ENCODE assay signal across 10 cellular contexts in the genomic region with DNA sequence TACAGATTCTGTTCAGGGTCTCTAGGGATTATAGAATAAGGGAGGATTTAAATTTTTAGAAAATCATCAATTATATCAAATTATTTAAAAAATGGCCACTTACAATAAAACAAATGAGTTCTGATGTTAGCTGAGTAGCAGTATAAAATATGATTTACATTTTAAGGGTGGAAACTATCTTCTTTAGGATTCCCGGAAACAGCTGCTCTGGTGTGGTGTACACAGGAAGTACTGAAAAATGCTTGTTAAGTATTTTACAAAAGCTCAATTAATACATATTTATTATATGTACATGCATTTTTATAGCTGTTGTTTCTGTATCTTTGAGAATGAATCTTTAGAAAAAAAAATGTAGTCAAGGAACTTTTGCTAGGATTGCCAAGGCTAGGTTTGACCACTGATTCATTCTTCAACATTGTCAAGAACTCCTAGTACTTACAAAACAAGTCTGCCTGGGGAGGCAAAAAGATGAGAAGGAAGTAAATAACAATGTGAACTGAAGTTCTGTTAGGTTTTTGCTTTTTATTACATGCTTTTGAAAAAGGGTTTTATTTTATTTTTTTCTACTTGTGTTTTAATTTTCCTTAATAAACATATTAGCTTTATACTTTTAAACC. TPM values are rescaled to one million over a fixed set of nuclear protein-coding genes. Genes with fewer than 3 reads are reported as not detected.
A peak's percentile ranks its signal among the peaks of the same experiment; 100 is the strongest.
DNase-seq lines count a peak whose midpoint lies in the region; ATAC-seq lines count a peak whose summit lies in the region.
"Had no signal": no experiment of that assay in that cellular context is flagged by ENCODE, and none has a peak within 500 bp of the region (broad histone marks: within the 10 kb centered on the region; RNA-seq: fewer than 3 reads in every experiment).

No MANE protein-coding gene starts in this region.

- H3K36me3 Mint-ChIP-seq in activated CD4-positive, alpha-beta T cell treated with anti-CD3 and anti-CD28 coated beads for 36 hours (ENCODE audit: low read depth): peaks cover 30% of the 10 kb centered on the region

- CTCF ChIA-PET in activated CD4-positive, alpha-beta T cell treated with anti-CD3 and anti-CD28 coated beads for 36 hours (lab: Charles Lee): interaction anchor here (0.7 to 2.5 kb wide), 5 partner anchors 8 to 79 kb away, joined by 3 to 8 read pairs (median 4); no protein-coding TSS in a partner anchor

- H3K27me3 ChIP-seq in effector memory CD4-positive, alpha-beta T cell (replicated peaks; ENCODE audit: control insufficient read depth, insufficient read depth, low read length, poor library complexity, severe bottlenecking): no peaks in the 10 kb centered on the region
- H3K27me3 ChIP-seq: right atrium auricular region had no signal

- ATAC-seq in activated CD4-positive, alpha-beta T cell treated with anti-CD3 and anti-CD28 coated beads for 36 hours: no peak
- ATAC-seq in HG03378 (IDR thresholded peaks at IDR 0.05; ENCODE audit: unreplicated experiment): no peak
- ATAC-seq: left lobe of liver had no signal

- H3K4me3 Mint-ChIP-seq in activated CD4-positive, alpha-beta T cell treated with anti-CD3 and anti-CD28 coated beads for 36 hours: no peak overlapping the region

- H3K4me3 ChIP-seq in SK-N-MC: peak overlapping the region; percentile 52
- no peak overlapping the region for H3K4me3 ChIP-seq in effector memory CD4-positive, alpha-beta T cell (ENCODE audit: insufficient read depth, low read depth, low read length, poor library complexity, severe bottlenecking)
- H3K4me3 ChIP-seq: right atrium auricular region had no signal

- no peak for DNase-seq in activated CD4-positive, alpha-beta T cell treated with anti-CD3 and anti-CD28 coated beads for 36 hours
- no peak for DNase-seq in activated CD4-positive, alpha-beta T cell treated with anti-CD3 and anti-CD28 coated beads, Interleukin-2, amount 50 U/mL, for 1 hour
- peak; percentile 89 for DNase-seq in SK-N-MC (ENCODE audit: low read depth, low spot score)
- DNase-seq in effector memory CD4-positive, alpha-beta T cell: peak in 1 of 3 donors; percentile 8
- DNase-seq in renal cortical epithelial cell (ENCODE audit: low read depth): peak; percentile 89
- no peak for DNase-seq in NCI-H510A (lab: John Stamatoyannopoulos, UW)
- no peak for DNase-seq in NCI-H526 (lab: John Stamatoyannopoulos, UW)

- H3K27ac ChIP-seq in SK-N-MC: peak overlapping the region; percentile 86
- H3K27ac ChIP-seq in effector memory CD4-positive, alpha-beta T cell (ENCODE audit: insufficient read depth, low read length, poor library complexity, severe bottlenecking): peak overlapping the region; percentile 38
- H3K27ac ChIP-seq: right atrium auricular region had no signal

- H3K9me3 ChIP-seq in SK-N-MC (ENCODE audit: low read depth, low read length): no peaks in the 10 kb centered on the region
- no peaks in the 10 kb centered on the region for H3K9me3 ChIP-seq in effector memory CD4-positive, alpha-beta T cell (ENCODE audit: control insufficient read depth, low read length)
- H3K9me3 ChIP-seq: right atrium auricular region had no signal

- no peak overlapping the region for H3K9ac ChIP-seq in SK-N-MC (ENCODE audit: insufficient read length)

- H3K27me3 Mint-ChIP-seq in activated CD4-positive, alpha-beta T cell treated with anti-CD3 and anti-CD28 coated beads for 36 hours: no peaks in the 10 kb centered on the region

- peaks cover 31% of the 10 kb centered on the region for H3K4me1 ChIP-seq in effector memory CD4-positive, alpha-beta T cell (ENCODE audit: control insufficient read depth, insufficient read depth, low read length, poor library complexity, severe bottlenecking)
- H3K4me1 ChIP-seq: right atrium auricular region had no signal

- H3K36me3 ChIP-seq in SK-N-MC (ENCODE audit: insufficient read depth, low read length): no peaks in the 10 kb centered on the region
- no peaks in the 10 kb centered on the region for H3K36me3 ChIP-seq in effector memory CD4-positive, alpha-beta T cell (ENCODE audit: control insufficient read depth, insufficient read depth, low read length)
- H3K36me3 ChIP-seq: right atrium auricular region had no signal

- intact Hi-C loops in activated CD4-positive, alpha-beta T cell treated with anti-CD3 and anti-CD28 coated beads for 36 hours (cut with DNase I, micrococcal nuclease): no loop called here

- H3K27ac Mint-ChIP-seq in activated CD4-positive, alpha-beta T cell treated with anti-CD3 and anti-CD28 coated beads for 36 hours: peak overlapping the region; percentile 68

- peaks cover 47% of the 10 kb centered on the region for H3K4me1 Mint-ChIP-seq in activated CD4-positive, alpha-beta T cell treated with anti-CD3 and anti-CD28 coated beads for 36 hours

- POLR2A ChIA-PET in activated CD4-positive, alpha-beta T cell treated with anti-CD3 and anti-CD28 coated beads for 36 hours (lab: Charles Lee): interaction anchor here (0.6 kb wide), 1 partner anchor 32 kb away, joined by 4 read pairs; no protein-coding TSS in a partner anchor

- H3K9me3 Mint-ChIP-seq in activated CD4-positive, alpha-beta T cell treated with anti-CD3 and anti-CD28 coated beads for 36 hours (ENCODE audit: low read depth): peaks cover 28% of the 10 kb centered on the region

RNA-seq across cellular contexts. Expression of a gene that starts 48.0 kb away (rescaled TPM):
- 100 to 1,000 TPM; 172 to 181 TPM for total RNA-seq in activated CD4-positive, alpha-beta T cell treated with anti-CD3 and anti-CD28 coated beads for 36 hours
- 103 and 113 TPM in 2 replicates for total RNA-seq in renal cortical epithelial cell

Comparison
In these comparisons a context has a peak if more than half of its experiments do, and no peak if none do; other contexts are left out.
1. DNase-seq: peak in SK-N-MC (single experiment) and renal cortical epithelial cell (single experiment); none in activated CD4-positive, alpha-beta T cell treated with anti-CD3 and anti-CD28 coated beads for 36 hours (single experiment), activated CD4-positive, alpha-beta T cell treated with anti-CD3 and anti-CD28 coated beads, Interleukin-2, amount 50 U/mL, for 1 hour (single experiment), NCI-H510A (single experiment) and NCI-H526 (0 of 2).